In the genomic region with DNA sequence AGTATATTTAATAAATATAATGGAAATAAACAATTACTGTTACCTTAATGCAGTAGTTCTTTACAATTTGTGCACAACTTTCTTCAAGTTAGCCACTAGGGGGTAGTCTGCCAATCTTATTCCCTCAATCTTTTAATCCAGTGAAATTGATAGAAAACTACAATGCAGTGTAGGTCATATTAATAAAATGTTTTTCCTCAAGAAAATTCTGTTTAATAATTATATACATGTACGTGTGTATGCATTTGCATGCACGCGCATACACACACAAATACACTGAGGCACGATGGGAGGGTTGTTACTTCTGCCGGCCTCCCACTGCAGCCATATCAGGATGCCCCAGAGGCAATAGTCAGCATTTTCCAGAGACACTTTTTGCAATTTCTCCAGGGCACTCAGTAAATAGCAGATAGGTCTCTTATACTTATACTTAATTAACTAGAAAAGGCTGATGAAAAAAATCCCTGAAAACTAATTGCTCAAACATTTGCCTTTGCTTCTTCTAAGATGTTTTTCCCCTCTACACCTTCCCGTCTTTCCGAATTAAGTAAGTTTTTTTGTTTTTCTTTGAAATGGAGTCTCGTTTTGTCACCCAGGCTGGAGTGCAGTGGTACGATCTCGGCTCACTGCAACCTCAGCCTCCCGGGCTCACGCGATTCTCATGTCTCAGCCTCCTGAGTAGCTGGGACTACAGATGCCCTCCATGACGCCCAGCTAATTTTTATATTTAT, we compare ENCODE assay signal across 9 cellular contexts. TPM values are rescaled to one million over a fixed set of nuclear protein-coding genes. Genes with fewer than 3 reads are reported as not detected.
DNase-seq lines count a peak whose midpoint lies in the region; ATAC-seq, FAIRE-seq and TF ChIP-seq lines count a peak whose summit lies in the region.
"Had no signal": no experiment of that assay in that cellular context is flagged by ENCODE, and none has a peak within 500 bp of the region (broad histone marks: within the 10 kb centered on the region; RNA-seq: fewer than 3 reads in every experiment).

No MANE protein-coding gene starts in this region.

- WGBS in smooth muscle cell (ENCODE audit: low lambda C conversion rate) = 91% methylated on average over 14 of the region's 14 CpGs

- H2AFZ ChIP-seq in endothelial cell of umbilical vein (ENCODE audit: low read depth, low read length) (no peak overlapping the region), smooth muscle cell (ENCODE audit: low read depth) (no peak overlapping the region)

- H3K79me2 ChIP-seq in endothelial cell of umbilical vein (ENCODE audit: control insufficient read depth, insufficient read depth, low read length) (peaks cover 60% of the 10 kb centered on the region), smooth muscle cell (ENCODE audit: low read depth) (peaks cover 69% of the 10 kb centered on the region)

- ATAC-seq in GM18907 (IDR thresholded peaks at IDR 0.05; ENCODE audit: unreplicated experiment) = no peak
- ATAC-seq: right cardiac atrium had no signal

- DNase-seq in NCI-H345 (lab: John Stamatoyannopoulos, UW) (peak; percentile 8), NCI-H345 treated with DMSO at 0.1 percent for 48 hours (lab: John Stamatoyannopoulos, UW; ENCODE audit: unreplicated experiment) (no peak), NCI-H2227 (lab: John Stamatoyannopoulos, UW; ENCODE audit: unreplicated experiment) (peak; percentile 30), endothelial cell of umbilical vein (ENCODE audit: low read depth, low spot score) (peak; percentile 23), smooth muscle cell (lab: John Stamatoyannopoulos, UW; ENCODE audit: unreplicated experiment) (no peak), GM12891 (ENCODE audit: insufficient read length, low spot score) (no peak), T-helper 9 cell (no peak)

- TF ChIP-seq POLR2A in endothelial cell of umbilical vein (IDR thresholded peaks at IDR 0.05; ENCODE audit: low read depth, low read length) (no peak), GM12891 (IDR thresholded peaks at IDR 0.05; ENCODE audit: low read depth, low read length) (no peak)

- H3K36me3 ChIP-seq in endothelial cell of umbilical vein (ENCODE audit: control insufficient read depth in 2 of 2, extremely low read depth in 1 of 2, insufficient read depth in 2 of 2, low read length in 2 of 2) (no peaks in the 10 kb centered on the region), smooth muscle cell (ENCODE audit: low read depth) (peaks cover 9% of the 10 kb centered on the region)

- H3K27ac ChIP-seq in endothelial cell of umbilical vein (ENCODE audit: insufficient read depth, low read depth, low read length) (no peak overlapping the region), smooth muscle cell (ENCODE audit: low read depth) (no peak overlapping the region)

- H3K9me1 ChIP-seq in endothelial cell of umbilical vein (replicated peaks; ENCODE audit: control insufficient read depth, extremely low read depth, insufficient read depth, low read length) = no peaks in the 10 kb centered on the region

- intact Hi-C loops in endothelial cell of umbilical vein (cut with micrococcal nuclease) = loop anchor here (5.0 kb wide), 3 partner anchors 62 to 592 kb away; partner anchors contain the start of genes AAMDC, NDUFC2 and RSF1

- peaks cover 15% of the 10 kb centered on the region for H3F3A ChIP-seq in smooth muscle cell (ENCODE audit: low read depth)

- H3K27me3 ChIP-seq in endothelial cell of umbilical vein (ENCODE audit: control insufficient read depth in 2 of 2, insufficient read depth in 2 of 2, low read length in 2 of 2) = no peaks in the 10 kb centered on the region
- no peaks in the 10 kb centered on the region for H3K27me3 ChIP-seq in smooth muscle cell (ENCODE audit: low read depth)

- FAIRE-seq in endothelial cell of umbilical vein (lab: Jason Lieb, UNC) = peak; percentile 21
- FAIRE-seq in GM12891 (lab: Jason Lieb, UNC) = no peak

- H3K9me3 ChIP-seq in endothelial cell of umbilical vein (replicated peaks; ENCODE audit: control insufficient read depth, insufficient read depth, low read length) = no peaks in the 10 kb centered on the region
- H3K9me3 ChIP-seq in smooth muscle cell (replicated peaks; ENCODE audit: low read depth) = peaks cover 12% of the 10 kb centered on the region

- H3K9ac ChIP-seq in endothelial cell of umbilical vein (replicated peaks; ENCODE audit: extremely low read depth, insufficient read depth, low read length) (no peak overlapping the region), smooth muscle cell (ENCODE audit: low read depth) (no peak overlapping the region)

- POLR2A ChIA-PET in endothelial cell of umbilical vein (lab: Charles Lee) = no interaction called here

- H3K4me2 ChIP-seq in endothelial cell of umbilical vein (ENCODE audit: insufficient read depth, low read length) = no peak overlapping the region
- no peak overlapping the region for H3K4me2 ChIP-seq in smooth muscle cell

- no peak overlapping the region for H3K4me3 ChIP-seq in endothelial cell of umbilical vein (replicated peaks in 1 of 3; ENCODE audit: insufficient read depth in 1 of 3, low read depth in 1 of 3, low read length in 3 of 3)
- no peak overlapping the region for H3K4me3 ChIP-seq in smooth muscle cell

- dilution Hi-C loops in endothelial cell of umbilical vein (cut with MboI; ENCODE audit: extremely low pct_ligation_motif_present, low sequenced_read_pairs) = no loop called here

- TF ChIP-seq CTCF in endothelial cell of umbilical vein (IDR thresholded peaks at IDR 0.05; ENCODE audit: extremely low read depth in 1 of 2, insufficient read depth in 1 of 2, low read depth in 1 of 2, low read length in 2 of 2) (peak; percentile 40 to 41), smooth muscle cell (IDR thresholded peaks at IDR 0.05; ENCODE audit: borderline replicate concordance, insufficient read depth, poor library complexity, severe bottlenecking) (peak; percentile 63)

- CTCF ChIA-PET in endothelial cell of umbilical vein (lab: Charles Lee) = interaction anchor here (2.0 to 8.8 kb wide), 3 partner anchors 11 to 187 kb away, joined by 6 to 190 read pairs (median 89); no protein-coding TSS in a partner anchor

- no TSS peak for BruUV-seq in endothelial cell of umbilical vein (replicated peaks; lab: Mats Ljungman, UMichigan)

- peaks cover 29% of the 10 kb centered on the region for H3K4me1 ChIP-seq in endothelial cell of umbilical vein (ENCODE audit: control insufficient read depth, extremely low read depth, insufficient read depth, low read length)
- H3K4me1 ChIP-seq in smooth muscle cell (ENCODE audit: low read depth) = peaks cover 19% of the 10 kb centered on the region

- H4K20me1 ChIP-seq in endothelial cell of umbilical vein (replicated peaks; ENCODE audit: control insufficient read depth, extremely low read depth, insufficient read depth, low read length) (no peaks in the 10 kb centered on the region), smooth muscle cell (ENCODE audit: low read depth) (no peaks in the 10 kb centered on the region)

TF ChIP-seq in endothelial cell of umbilical vein, 7 proteins besides CTCF, POLR2A, EP300 and RAD21:
- TF ChIP-seq MYC (IDR thresholded peaks at IDR 0.05; ENCODE audit: low read depth, low read length) = no peak

TF ChIP-seq in GM12891, 5 proteins besides CTCF, POLR2A, EP300 and RAD21:
- TF ChIP-seq POLR2AphosphoS5 (IDR thresholded peaks at IDR 0.05; ENCODE audit: low read depth, low read length) = no peak
- TF ChIP-seq SPI1 (IDR thresholded peaks at IDR 0.05; ENCODE audit: low read depth, low read length) = no peak
- TF ChIP-seq TAF1 (IDR thresholded peaks at IDR 0.05; ENCODE audit: low read depth, low read length) = no peak

RNA-seq across cellular contexts. Expression of gene GAB2, which starts 3.1 kb away (rescaled TPM):
- total RNA-seq in endothelial cell of umbilical vein = 39.6 and 43.3 TPM in 2 replicates
- polyA plus RNA-seq in endothelial cell of umbilical vein = 14.3 and 19.6 TPM in 2 replicates
- 18.3 and 19.8 TPM in 2 replicates for polyA plus RNA-seq in endothelial cell of umbilical vein (2011; cell fraction: cytosol; rRNA removed)
- polyA plus RNA-seq in endothelial cell of umbilical vein (2011; cell fraction: nucleus; rRNA removed) = 44.8 and 53.3 TPM in 2 replicates
- 27.7 and 27.8 TPM in 2 replicates for polyA plus RNA-seq in endothelial cell of umbilical vein (2012)
- 44.3 and 49.7 TPM in 2 replicates for polyA minus RNA-seq in endothelial cell of umbilical vein
- 2.3 TPM for polyA minus RNA-seq in endothelial cell of umbilical vein (2011; cell fraction: cytosol; rRNA and poly(A)+ RNA removed)
- 42.4 and 56.5 TPM in 2 replicates for polyA minus RNA-seq in endothelial cell of umbilical vein (2011; cell fraction: nucleus; rRNA and poly(A)+ RNA removed)
- 9.7 and 15.0 TPM in 2 replicates for total RNA-seq in smooth muscle cell
- polyA plus RNA-seq in smooth muscle cell = 4.2 and 7.7 TPM in 2 replicates
- 3.8 TPM for polyA plus RNA-seq in GM12891 (2012; ENCODE audit: low read depth, missing spikeins)

Comparison
In these comparisons a context has a peak if more than half of its experiments do, and no peak if none do; other contexts are left out.
1. DNase-seq: peak in NCI-H345 (single experiment), NCI-H2227 (single experiment) and endothelial cell of umbilical vein (single experiment); none in NCI-H345 treated with DMSO at 0.1 percent for 48 hours (single experiment), smooth muscle cell (single experiment), GM12891 (single experiment) and T-helper 9 cell (single experiment).